In the genomic region with DNA sequence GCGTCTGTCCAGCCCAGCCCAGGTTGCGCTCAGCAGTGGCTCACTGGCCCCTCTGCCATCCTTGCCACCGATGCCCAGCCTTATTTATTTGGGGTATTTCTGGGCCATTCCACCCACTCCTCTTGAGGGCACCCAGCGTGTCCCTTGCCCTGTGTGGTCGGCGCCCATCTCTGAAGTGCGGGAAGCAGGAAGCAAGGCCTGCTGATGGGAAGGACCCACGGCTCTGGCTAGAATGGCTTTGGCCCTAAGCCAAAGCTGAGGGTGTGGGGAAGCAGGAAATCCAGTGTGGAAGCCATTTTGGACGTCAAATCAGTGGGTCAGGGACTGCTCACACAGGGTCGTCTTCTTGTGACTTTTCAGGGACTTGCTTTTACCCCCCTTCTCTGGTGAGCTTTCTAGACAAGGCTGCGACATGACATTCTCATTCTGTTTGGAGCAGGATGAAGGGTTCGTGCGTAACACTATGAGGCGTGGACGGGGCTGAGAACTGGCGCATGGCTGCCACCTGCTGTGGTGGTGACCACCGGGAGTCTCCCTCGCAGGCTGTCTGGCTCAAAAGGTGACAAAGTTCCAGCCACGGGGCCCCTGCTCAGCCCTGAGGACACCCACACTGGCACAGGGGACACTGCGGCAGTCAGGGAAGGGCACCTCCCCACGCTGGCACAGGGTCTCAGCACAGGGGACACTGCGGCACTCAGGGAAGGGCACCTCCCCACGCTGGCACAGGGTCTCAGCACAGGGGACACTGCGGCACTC, we compare ENCODE assay signal across 10 cellular contexts. TPM values are rescaled to one million over a fixed set of nuclear protein-coding genes. Genes with fewer than 3 reads are reported as not detected.
DNase-seq lines count a peak whose midpoint lies in the region; ATAC-seq and TF ChIP-seq lines count a peak whose summit lies in the region.
"Had no signal": no experiment of that assay in that cellular context is flagged by ENCODE, and none has a peak within 500 bp of the region (broad histone marks: within the 10 kb centered on the region; RNA-seq: fewer than 3 reads in every experiment).

No MANE protein-coding gene starts in this region.

- H3K9me3 ChIP-seq in right lobe of liver: no peaks in the 10 kb centered on the region

- no peaks in the 10 kb centered on the region for H3K9me3 Mint-ChIP-seq in stimulated activated naive CD8-positive, alpha-beta T cell treated with anti-CD3 and anti-CD28 coated beads, Interleukin-15, amount 100 ng/mL, for 72 hours
- H3K9me3 Mint-ChIP-seq in activated T-helper 17 cell treated with anti-CD3 and anti-CD28 coated beads, Interleukin-2, amount 50 U/mL, for 72 hours: no peaks in the 10 kb centered on the region
- H3K9me3 Mint-ChIP-seq in chondrocyte (ENCODE audit: low read depth): no peaks in the 10 kb centered on the region

- peak overlapping the region; percentile 24 to 58 (median 33) for H3K27ac ChIP-seq in right lobe of liver

- H3K4me3 ChIP-seq in right lobe of liver: no peak overlapping the region

- WGBS in right lobe of liver (ENCODE audit: insufficient coverage, low coverage, low lambda C conversion rate, missing lambda C conversion rate): 46% methylated on average over 3 of the region's 24 CpGs

- intact Hi-C loops in right lobe of liver (cut with DNase I): no loop called here

- peaks cover 62% of the 10 kb centered on the region for H3K4me1 Mint-ChIP-seq in stimulated activated naive CD8-positive, alpha-beta T cell treated with anti-CD3 and anti-CD28 coated beads, Interleukin-15, amount 100 ng/mL, for 72 hours
- H3K4me1 Mint-ChIP-seq in activated T-helper 17 cell treated with anti-CD3 and anti-CD28 coated beads, Interleukin-2, amount 50 U/mL, for 72 hours: peaks cover 11% of the 10 kb centered on the region
- peaks cover 28% of the 10 kb centered on the region for H3K4me1 Mint-ChIP-seq in chondrocyte (ENCODE audit: low read depth)

- TF ChIP-seq POLR2A in right lobe of liver (IDR thresholded peaks at IDR 0.05): no peak

- peak overlapping the region; percentile 28 to 84 for H3K27ac Mint-ChIP-seq in stimulated activated naive CD8-positive, alpha-beta T cell treated with anti-CD3 and anti-CD28 coated beads, Interleukin-15, amount 100 ng/mL, for 72 hours
- no peak overlapping the region for H3K27ac Mint-ChIP-seq in activated T-helper 17 cell treated with anti-CD3 and anti-CD28 coated beads, Interleukin-2, amount 50 U/mL, for 72 hours
- no peak overlapping the region for H3K27ac Mint-ChIP-seq in chondrocyte (ENCODE audit: unreplicated experiment)

- peaks cover 59% of the 10 kb centered on the region for H3K27me3 Mint-ChIP-seq in stimulated activated naive CD8-positive, alpha-beta T cell treated with anti-CD3 and anti-CD28 coated beads, Interleukin-15, amount 100 ng/mL, for 72 hours
- peaks cover 32% of the 10 kb centered on the region for H3K27me3 Mint-ChIP-seq in activated T-helper 17 cell treated with anti-CD3 and anti-CD28 coated beads, Interleukin-2, amount 50 U/mL, for 72 hours
- peaks cover 50% of the 10 kb centered on the region for H3K27me3 Mint-ChIP-seq in chondrocyte (ENCODE audit: low read depth)

- peak overlapping the region; percentile 65 to 75 for H3K4me3 Mint-ChIP-seq in stimulated activated naive CD8-positive, alpha-beta T cell treated with anti-CD3 and anti-CD28 coated beads, Interleukin-15, amount 100 ng/mL, for 72 hours
- H3K4me3 Mint-ChIP-seq in activated T-helper 17 cell treated with anti-CD3 and anti-CD28 coated beads, Interleukin-2, amount 50 U/mL, for 72 hours: peak overlapping the region; percentile 53
- no peak overlapping the region for H3K4me3 Mint-ChIP-seq in chondrocyte (ENCODE audit: unreplicated experiment)

- H3K36me3 Mint-ChIP-seq in activated T-helper 17 cell treated with anti-CD3 and anti-CD28 coated beads, Interleukin-2, amount 50 U/mL, for 72 hours (ENCODE audit: low read depth): no peaks in the 10 kb centered on the region
- H3K36me3 Mint-ChIP-seq in chondrocyte (ENCODE audit: low read depth): peaks cover 6% of the 10 kb centered on the region

- TF ChIP-seq CTCF in right lobe of liver (IDR thresholded peaks at IDR 0.05): no peak
- TF ChIP-seq CTCF in chondrocyte (IDR thresholded peaks at IDR 0.05): no peak

- peaks cover 0 to 14% (median 9%) of the 10 kb centered on the region in 4 donors for H3K4me1 ChIP-seq in right lobe of liver

- ATAC-seq in stimulated activated naive CD8-positive, alpha-beta T cell treated with anti-CD3 and anti-CD28 coated beads, Interleukin-15, amount 100 ng/mL, for 72 hours: peak; percentile 0
- ATAC-seq in stimulated activated naive CD8-positive, alpha-beta T cell treated with anti-CD3 and anti-CD28 coated beads, Interleukin-15, Interleukin-2, amounts not matched to agents 100 U/mL and 50 U/mL, for 24 hours: no peak
- ATAC-seq in activated T-helper 17 cell treated with anti-CD3 and anti-CD28 coated beads, Interleukin-2, amount 50 U/mL, for 72 hours (replicated peaks): no peak
- peak in 1 of 4 donors; percentile 0 for ATAC-seq in right lobe of liver

- H3K27me3 ChIP-seq in right lobe of liver: no peaks in the 10 kb centered on the region

- no peak for DNase-seq in stimulated activated naive CD8-positive, alpha-beta T cell treated with anti-CD3 and anti-CD28 coated beads, Interleukin-15, amount 100 ng/mL, for 72 hours
- no peak for DNase-seq in stimulated activated naive CD8-positive, alpha-beta T cell treated with anti-CD3 and anti-CD28 coated beads, Interleukin-15, Interleukin-2, amounts not matched to agents 100 U/mL and 50 U/mL, for 24 hours
- no peak for DNase-seq in right lobe of liver
- DNase-seq in cerebellar nuclear complex (lab: John Stamatoyannopoulos, UW): no peak
- no peak for DNase-seq in NOMO-1 treated with DMSO at 0.1 percent for 48 hours (lab: John Stamatoyannopoulos, UW; ENCODE audit: unreplicated experiment)
- no peak for DNase-seq in chondrocyte (ENCODE audit: low spot score)
- no peak for DNase-seq in occipital lobe (lab: John Stamatoyannopoulos, UW)
- DNase-seq: effector memory CD4-positive, alpha-beta T cell; NCI-H510A treated with DMSO at 0.1 percent for 48 hours had no signal

- no peaks in the 10 kb centered on the region for H3K36me3 ChIP-seq in right lobe of liver

RNA-seq across cellular contexts. Expression of a gene that starts 50.7 kb away (rescaled TPM):
- total RNA-seq in activated T-helper 17 cell treated with anti-CD3 and anti-CD28 coated beads, Interleukin-2, amount 50 U/mL, for 72 hours: 1 to 10 TPM in 1 of 2 donors, under 1 TPM in 1; 0.37 to 1.2 TPM
- total RNA-seq in right lobe of liver: 1 to 10 TPM in 4 of 6 experiments, under 1 TPM in 2; 0.93 to 2.9 (median 2.2) TPM
- not detected in 3 replicates for total RNA-seq in chondrocyte
- total RNA-seq in occipital lobe: 3.0 TPM

Comparison
In these comparisons a context has a peak if more than half of its experiments do, and no peak if none do; other contexts are left out.
1. H3K27ac Mint-ChIP-seq: peak in stimulated activated naive CD8-positive, alpha-beta T cell treated with anti-CD3 and anti-CD28 coated beads, Interleukin-15, amount 100 ng/mL, for 72 hours (2 of 2); none in activated T-helper 17 cell treated with anti-CD3 and anti-CD28 coated beads, Interleukin-2, amount 50 U/mL, for 72 hours (single experiment) and chondrocyte (single experiment).